ENCODE assay signal across 2 cellular contexts in genomic region chr15:45476395-45476794, GRCh38.
TF ChIP-seq lines count a peak whose summit lies in the region.

No MANE protein-coding gene starts in this region.

TF ChIP-seq in liver, 16 proteins besides CTCF, POLR2A, EP300 and RAD21:
- TF ChIP-seq HNF4A (conservative IDR thresholded peaks at IDR 0.05) (peak; percentile 16 to 35), HNF4G (IDR thresholded peaks at IDR 0.05) (no peak)

TF ChIP-seq in HepG2, 621 proteins besides CTCF, POLR2A, EP300 and RAD21:
- no peak for TF ChIP-seq HNF4A (CRISPR knock-in tag; IDR thresholded peaks at IDR 0.05)
- TF ChIP-seq ZNF18 (CRISPR knock-in tag; IDR thresholded peaks at IDR 0.05; ENCODE audit: insufficient replicate concordance): no peak
- TF ChIP-seq FOXK2 (IDR thresholded peaks at IDR 0.05): no peak
- no peak for TF ChIP-seq MAX (IDR thresholded peaks at IDR 0.05)
- no peak for TF ChIP-seq EZH2 (conservative IDR thresholded peaks at IDR 0.05; ENCODE audit: low read depth, low read length)
- TF ChIP-seq PAXIP1 (CRISPR knock-in tag; conservative IDR thresholded peaks at IDR 0.05): no peak
- TF ChIP-seq ZNF777 (CRISPR knock-in tag; IDR thresholded peaks at IDR 0.05): no peak
- TF ChIP-seq ZNF607 (CRISPR knock-in tag; IDR thresholded peaks at IDR 0.05; ENCODE audit: borderline replicate concordance): no peak
